In genomic region chr1:118988186-118989005, GRCh38 we compare ENCODE assay signal across 8 cellular contexts. TPM values are rescaled to one million over a fixed set of nuclear protein-coding genes. Genes with fewer than 3 reads are reported as not detected.
DNase-seq lines count a peak whose midpoint lies in the region; ATAC-seq, FAIRE-seq and TF ChIP-seq lines count a peak whose summit lies in the region.

TBX15 (minus strand) TSS chr1:118988343; CDS start chr1:118987795, 548 bp downstream.

- H3K36me3 ChIP-seq in HUES6 (ENCODE audit: control insufficient read depth, insufficient read depth, low read length), result no peaks in the 10 kb centered on the region
- H3K36me3 ChIP-seq in breast epithelium, result no peaks in the 10 kb centered on the region
- H3K36me3 ChIP-seq in kidney (ENCODE audit: control insufficient read depth in 1 of 2, insufficient read depth in 2 of 2, low read length in 2 of 2), result no peaks in the 10 kb centered on the region

- peaks cover 0 to 11% of the 10 kb centered on the region in 2 donors for H3K9me3 Mint-ChIP-seq in stimulated activated naive B cell treated with anti-CD40 and anti-IgM and Interleukin-4, amounts not matched to agents 10 μg/mL and 1 μg/mL and 100 μg/mL, for 72 hours

- H3K27me3 Mint-ChIP-seq in stimulated activated naive B cell treated with anti-CD40 and anti-IgM and Interleukin-4, amounts not matched to agents 10 μg/mL and 1 μg/mL and 100 μg/mL, for 72 hours, result peaks cover 91 to 96% of the 10 kb centered on the region in 2 donors

- DNase-seq in breast epithelium (ENCODE audit: low spot score in 2 of 2) (no peak), kidney (no peak), DMS153 treated with DMSO at 0.1 percent for 48 hours (lab: John Stamatoyannopoulos, UW; ENCODE audit: unreplicated experiment) (no peak), NCI-H1092 (lab: John Stamatoyannopoulos, UW) (no peak)
- DNase-seq in stimulated activated naive B cell treated with anti-CD40 and anti-IgM and Interleukin-4, amounts not matched to agents 10 μg/mL and 1 μg/mL and 100 μg/mL, for 72 hours, result no peak
- DNase-seq in activated CD4-positive, alpha-beta T cell treated with anti-CD3 and anti-CD28 coated beads for 4 hours, result no peak

- peaks cover 34 to 57% of the 10 kb centered on the region in 2 donors for H3K4me1 Mint-ChIP-seq in stimulated activated naive B cell treated with anti-CD40 and anti-IgM and Interleukin-4, amounts not matched to agents 10 μg/mL and 1 μg/mL and 100 μg/mL, for 72 hours

- FAIRE-seq in kidney (lab: Jason Lieb, UNC), result no peak

- H3K27me3 ChIP-seq in HUES6 (ENCODE audit: control insufficient read depth, insufficient read depth, low read length), result peaks cover 100% of the 10 kb centered on the region
- peaks cover 0 to 98% of the 10 kb centered on the region in 2 donors for H3K27me3 ChIP-seq in breast epithelium

- peak within 1 kb of the TSS; percentile 78 to 81 for H3K4me3 Mint-ChIP-seq in stimulated activated naive B cell treated with anti-CD40 and anti-IgM and Interleukin-4, amounts not matched to agents 10 μg/mL and 1 μg/mL and 100 μg/mL, for 72 hours

- no peak for TF ChIP-seq POLR2A in breast epithelium (IDR thresholded peaks at IDR 0.05)

- H3K9me3 ChIP-seq in HUES6 (ENCODE audit: control insufficient read depth, insufficient read depth, low read depth, low read length) (no peaks in the 10 kb centered on the region), breast epithelium (no peaks in the 10 kb centered on the region), kidney (ENCODE audit: control insufficient read depth in 1 of 2, low read length in 2 of 2) (peaks cover 0 to 13% of the 10 kb centered on the region in 2 donors)

- peaks cover 13 to 37% of the 10 kb centered on the region in 2 donors for H3K36me3 Mint-ChIP-seq in stimulated activated naive B cell treated with anti-CD40 and anti-IgM and Interleukin-4, amounts not matched to agents 10 μg/mL and 1 μg/mL and 100 μg/mL, for 72 hours

- intact Hi-C loops in breast epithelium (cut with DNase I; ENCODE audit: low total_unique reads) (no loop called here), kidney (cut with DNase I) (no loop called here)

- H3K27ac Mint-ChIP-seq in stimulated activated naive B cell treated with anti-CD40 and anti-IgM and Interleukin-4, amounts not matched to agents 10 μg/mL and 1 μg/mL and 100 μg/mL, for 72 hours, result peak within 1 kb of the TSS; percentile 89

- peak within 1 kb of the TSS; percentile 49 for H3K4me3 ChIP-seq in HUES6 (ENCODE audit: low read depth, low read length)
- peak within 1 kb of the TSS; percentile 57 to 84 (median 63) for H3K4me3 ChIP-seq in breast epithelium
- peak within 1 kb of the TSS; percentile 30 to 43 for H3K4me3 ChIP-seq in kidney (ENCODE audit: low read length in 2 of 2)

- no peak for ATAC-seq in stimulated activated naive B cell treated with anti-CD40 and anti-IgM and Interleukin-4, amounts not matched to agents 10 μg/mL and 1 μg/mL and 100 μg/mL, for 72 hours (replicated peaks)
- no peak for ATAC-seq in HG03565 (IDR thresholded peaks at IDR 0.05; ENCODE audit: unreplicated experiment)

- no peak within 1 kb of the TSS for H3K27ac ChIP-seq in HUES6 (ENCODE audit: low read depth, low read length)
- H3K27ac ChIP-seq in breast epithelium, result peak within 1 kb of the TSS; percentile 82 to 94
- no peak within 1 kb of the TSS for H3K27ac ChIP-seq in kidney (ENCODE audit: low read depth in 2 of 2, low read length in 2 of 2)

- H3K4me1 ChIP-seq in HUES6 (ENCODE audit: control insufficient read depth, insufficient read depth, low read length) (peaks cover 66% of the 10 kb centered on the region), breast epithelium (peaks cover 0 to 6% of the 10 kb centered on the region in 2 donors), kidney (ENCODE audit: control insufficient read depth in 1 of 2, insufficient read depth in 1 of 2, low read depth in 1 of 2, low read length in 2 of 2) (peaks cover 0 to 12% of the 10 kb centered on the region in 2 donors)

- H3K9ac ChIP-seq in HUES6 (ENCODE audit: low read length), result no peak within 1 kb of the TSS
- H3K9ac ChIP-seq in kidney (ENCODE audit: low read length in 2 of 2), result no peak within 1 kb of the TSS

- TF ChIP-seq CTCF in breast epithelium (IDR thresholded peaks at IDR 0.05) (no peak), kidney (IDR thresholded peaks at IDR 0.05; ENCODE audit: borderline replicate concordance, extremely low read depth, insufficient read depth) (no peak)

RNA-seq across cellular contexts. Expression of gene TBX15, which starts in this region (rescaled TPM):
- 10 to 100 TPM in 2 of 3 donors, 1 to 10 TPM in 1; 5.9 to 60.0 (median 34.1) TPM for total RNA-seq in breast epithelium
- total RNA-seq in kidney, result 0.82 TPM
- not detected for polyA plus RNA-seq in kidney (ENCODE audit: insufficient read depth, low read depth, low replicate concordance)

Comparison
In these comparisons a context has a peak if more than half of its experiments do, and no peak if none do; other contexts are left out.
1. H3K27ac ChIP-seq: peak in breast epithelium (2 of 2); none in HUES6 (single experiment) and kidney (0 of 2).
2. Peak in every context shown above with its lines, with median percentiles within 50 percentile points of each other: H3K4me3 ChIP-seq.